In genomic region chr4:11446156-11446811, GRCh38 we compare ENCODE assay signal across 2 cellular contexts.
TF ChIP-seq lines count a peak whose summit lies in the region.

No MANE protein-coding gene starts in this region.

TF ChIP-seq in endothelial cell of umbilical vein, 7 proteins besides CTCF, POLR2A, EP300 and RAD21:
- TF ChIP-seq JUN (IDR thresholded peaks at IDR 0.05; ENCODE audit: borderline replicate concordance, insufficient read depth, insufficient read length, low read depth) (peak; percentile 11), MYC (IDR thresholded peaks at IDR 0.05; ENCODE audit: low read depth, low read length) (no peak), FOS (IDR thresholded peaks at IDR 0.05; ENCODE audit: borderline replicate concordance, insufficient read depth, low read length) (peak; percentile 74)

TF ChIP-seq in GM23338, 12 proteins besides CTCF, POLR2A, EP300 and RAD21:
- TF ChIP-seq REST (IDR thresholded peaks at IDR 0.05; ENCODE audit: unreplicated experiment) (no peak), ZNF114 (CRISPR knock-in tag; IDR thresholded peaks at IDR 0.05) (no peak), POLR2AphosphoS5 (IDR thresholded peaks at IDR 0.05; ENCODE audit: low read depth) (no peak), ZNF331 (CRISPR knock-in tag; IDR thresholded peaks at IDR 0.05; ENCODE audit: low read depth) (no peak), NANOG (IDR thresholded peaks at IDR 0.05; ENCODE audit: borderline replicate concordance) (no peak), STAT1 (IDR thresholded peaks at IDR 0.05; ENCODE audit: unreplicated experiment) (no peak), JUNB (IDR thresholded peaks at IDR 0.05; ENCODE audit: unreplicated experiment) (no peak), EZH2phosphoT487 (IDR thresholded peaks at IDR 0.05; ENCODE audit: unreplicated experiment) (no peak), CREB1 (CRISPR knock-in tag; IDR thresholded peaks at IDR 0.05; ENCODE audit: low read depth) (no peak), EZH2 (IDR thresholded peaks at IDR 0.05; ENCODE audit: low read depth, unreplicated experiment) (no peak), ETS1 (IDR thresholded peaks at IDR 0.05) (no peak), ZNF462 (CRISPR knock-in tag; IDR thresholded peaks at IDR 0.05) (no peak)
